ENCODE assay signal across 20 cellular contexts in the genomic region with DNA sequence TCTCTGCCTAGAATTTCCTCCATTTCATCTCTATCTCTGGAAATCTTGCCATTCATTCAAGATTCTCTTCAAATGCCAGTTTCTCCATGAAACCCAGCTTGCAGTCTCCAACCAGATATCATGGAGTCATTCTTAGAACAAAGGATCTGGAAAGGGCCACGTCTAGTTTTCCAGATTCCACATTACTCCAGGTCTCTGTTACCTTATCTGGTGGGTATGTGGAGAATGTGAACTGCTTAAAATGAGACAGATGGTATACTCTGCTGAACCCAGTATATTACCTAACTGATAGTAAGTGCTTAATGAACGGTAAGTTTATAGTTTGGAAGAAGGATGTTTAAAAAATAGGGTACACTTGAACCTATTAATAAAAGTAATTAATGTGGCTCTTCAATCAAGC. TPM values are rescaled to one million over a fixed set of nuclear protein-coding genes. Genes with fewer than 3 reads are reported as not detected.
A peak's percentile ranks its signal among the peaks of the same experiment; 100 is the strongest.
DNase-seq lines count a peak whose midpoint lies in the region; ATAC-seq, FAIRE-seq and TF ChIP-seq lines count a peak whose summit lies in the region.
"Had no signal": no experiment of that assay in that cellular context is flagged by ENCODE, and none has a peak within 500 bp of the region (broad histone marks: within the 10 kb centered on the region; RNA-seq: fewer than 3 reads in every experiment).

No MANE protein-coding gene starts in this region.

- ATAC-seq in PC-3, result no peak
- no peak for ATAC-seq in activated naive CD8-positive, alpha-beta T cell treated with anti-CD3 and anti-CD28 coated beads, Interleukin-2, amount 50 U/mL, for 24 hours
- ATAC-seq: Right ventricle myocardium inferior, T-cell had no signal

- DNase-seq in mammary epithelial cell, result no peak
- DNase-seq in breast epithelium (ENCODE audit: low spot score in 2 of 2), result no peak
- no peak for DNase-seq in PC-3
- no peak for DNase-seq in kidney
- no peak for DNase-seq in KBM-7
- DNase-seq in anterior cingulate cortex (lab: John Stamatoyannopoulos, UW), result no peak
- DNase-seq in activated naive CD8-positive, alpha-beta T cell treated with anti-CD3 and anti-CD28 coated beads, Interleukin-2, amount 50 U/mL, for 24 hours, result no peak
- DNase-seq in nucleus accumbens (lab: John Stamatoyannopoulos, UW), result no peak
- DNase-seq: activated CD4-positive, alpha-beta T cell treated with anti-CD3 and anti-CD28 coated beads, Interleukin-2, amount 10 ng/mL, durations not matched to agents 7 days and 5 days; activated CD8-positive, alpha-beta memory T cell treated with anti-CD3 and anti-CD28 coated beads, Interleukin-2, amount 50 U/mL, for 4 hours; activated naive CD8-positive, alpha-beta T cell treated with anti-CD3 and anti-CD28 coated beads, Interleukin-2, amount 10 ng/mL, durations not matched to agents 7 days and 5 days; CD4-positive, alpha-beta T cell; GOT3; hippocampal formation; natural killer cell had no signal

- TF ChIP-seq POLR2A in breast epithelium (IDR thresholded peaks at IDR 0.05), result no peak

- no peaks in the 10 kb centered on the region for H3F3A ChIP-seq in PC-3 (ENCODE audit: low read length, unreplicated experiment)

- TF ChIP-seq CTCF in mammary epithelial cell (conservative IDR thresholded peaks at IDR 0.05 in 1 of 2, IDR thresholded peaks at IDR 0.05 in 1 of 2; ENCODE audit: extremely low read depth in 1 of 2, insufficient read depth in 1 of 2, low read depth in 1 of 2, low read length in 2 of 2), result no peak
- TF ChIP-seq CTCF in breast epithelium (IDR thresholded peaks at IDR 0.05), result no peak
- no peak for TF ChIP-seq CTCF in PC-3 (conservative IDR thresholded peaks at IDR 0.05; ENCODE audit: low read depth, low read length)
- TF ChIP-seq CTCF in kidney (IDR thresholded peaks at IDR 0.05; ENCODE audit: borderline replicate concordance, extremely low read depth, insufficient read depth), result no peak

- H3K4me1 ChIP-seq in mammary epithelial cell (ENCODE audit: insufficient read depth, low read length) (peaks cover 34% of the 10 kb centered on the region), breast epithelium (no peaks in the 10 kb centered on the region), PC-3 (ENCODE audit: insufficient read depth, low read length) (peaks cover 28% of the 10 kb centered on the region), kidney (ENCODE audit: control insufficient read depth in 1 of 2, insufficient read depth in 1 of 2, low read depth in 1 of 2, low read length in 2 of 2) (peaks cover 18 to 20% of the 10 kb centered on the region in 2 donors)

- H3K9me3 Mint-ChIP-seq in activated naive CD8-positive, alpha-beta T cell treated with anti-CD3 and anti-CD28 coated beads, Interleukin-2, amount 50 U/mL, for 24 hours, result no peaks in the 10 kb centered on the region
- H3K9me3 Mint-ChIP-seq: activated CD4-positive, alpha-beta T cell treated with anti-CD3 and anti-CD28 coated beads, Interleukin-2, amount 10 ng/mL, durations not matched to agents 7 days and 5 days; activated naive CD8-positive, alpha-beta T cell treated with anti-CD3 and anti-CD28 coated beads, Interleukin-2, amount 10 ng/mL, durations not matched to agents 7 days and 5 days; CD4-positive, alpha-beta T cell; dendritic cell treated with granulocyte-macrophage colony-stimulating factor and Interleukin-4, amounts not matched to agents 40 ng/mL and 50 ng/mL, for 4 days; natural killer cell; stimulated activated effector memory CD8-positive, alpha-beta T cell treated with anti-CD3 and anti-CD28 coated beads, Interleukin-12 subunit alpha, Interleukin-12 subunit beta, amount 100 ng/mL, for 72 hours; T-cell had no signal

- WGBS in mammary epithelial cell (ENCODE audit: low coverage, missing lambda C conversion rate), result 47% methylated on average over 2 of the region's 2 CpGs

- no peaks in the 10 kb centered on the region for H3K27me3 Mint-ChIP-seq in activated naive CD8-positive, alpha-beta T cell treated with anti-CD3 and anti-CD28 coated beads, Interleukin-2, amount 50 U/mL, for 24 hours
- H3K27me3 Mint-ChIP-seq: activated CD4-positive, alpha-beta T cell treated with anti-CD3 and anti-CD28 coated beads, Interleukin-2, amount 10 ng/mL, durations not matched to agents 7 days and 5 days; CD4-positive, alpha-beta T cell; dendritic cell treated with granulocyte-macrophage colony-stimulating factor and Interleukin-4, amounts not matched to agents 40 ng/mL and 50 ng/mL, for 4 days; T-cell had no signal

- H3K36me3 Mint-ChIP-seq in activated naive CD8-positive, alpha-beta T cell treated with anti-CD3 and anti-CD28 coated beads, Interleukin-2, amount 50 U/mL, for 24 hours (ENCODE audit: low read depth), result no peaks in the 10 kb centered on the region
- H3K36me3 Mint-ChIP-seq: natural killer cell; stimulated activated effector memory CD8-positive, alpha-beta T cell treated with anti-CD3 and anti-CD28 coated beads, Interleukin-12 subunit alpha, Interleukin-12 subunit beta, amount 100 ng/mL, for 72 hours; T-cell had no signal

- intact Hi-C loops in mammary epithelial cell (cut with micrococcal nuclease) (loop anchor here (1.0 to 10.0 kb wide), 5 partner anchors 22 to 655 kb away; no protein-coding TSS in a partner anchor), breast epithelium (cut with DNase I; ENCODE audit: low total_unique reads) (no loop called here), PC-3 (cut with micrococcal nuclease) (loop anchor here (1.0 kb wide), 1 partner anchor 13 kb away; no protein-coding TSS in a partner anchor), kidney (cut with DNase I) (no loop called here)

- FAIRE-seq in kidney (lab: Jason Lieb, UNC), result no peak

- H3K79me2 ChIP-seq in mammary epithelial cell (ENCODE audit: insufficient read depth, low read length), result no peaks in the 10 kb centered on the region
- H3K79me2 ChIP-seq in PC-3 (ENCODE audit: low read length), result no peaks in the 10 kb centered on the region

- POLR2A ChIA-PET in PC-3 (lab: Charles Lee; ENCODE audit: unreplicated experiment), result interaction anchor here (0.6 kb wide), 1 partner anchor 1728 kb away, joined by 8 read pairs; no protein-coding TSS in a partner anchor

- H2AFZ ChIP-seq in mammary epithelial cell (ENCODE audit: low read depth, low read length) (no peak overlapping the region), PC-3 (ENCODE audit: low read length) (no peak overlapping the region)

- H4K20me1 ChIP-seq in mammary epithelial cell (ENCODE audit: insufficient read depth, low read length), result no peaks in the 10 kb centered on the region
- H4K20me1 ChIP-seq in PC-3 (ENCODE audit: low read length), result no peaks in the 10 kb centered on the region

- dilution Hi-C loops in mammary epithelial cell (cut with HindIII; ENCODE audit: low sequenced_read_pairs), result loop anchor here (5.0 kb wide), 1 partner anchor 87 kb away; no protein-coding TSS in a partner anchor

- H3K9me3 ChIP-seq in mammary epithelial cell (replicated peaks; ENCODE audit: insufficient read depth, low read length), result no peaks in the 10 kb centered on the region
- H3K9me3 ChIP-seq in breast epithelium, result no peaks in the 10 kb centered on the region
- no peaks in the 10 kb centered on the region for H3K9me3 ChIP-seq in PC-3 (ENCODE audit: low read length)
- H3K9me3 ChIP-seq in kidney (ENCODE audit: control insufficient read depth in 1 of 2, low read length in 2 of 2), result no peaks in the 10 kb centered on the region

- H3K4me3 Mint-ChIP-seq in activated naive CD8-positive, alpha-beta T cell treated with anti-CD3 and anti-CD28 coated beads, Interleukin-2, amount 50 U/mL, for 24 hours, result no peak overlapping the region
- H3K4me3 Mint-ChIP-seq: activated CD4-positive, alpha-beta T cell treated with anti-CD3 and anti-CD28 coated beads, Interleukin-2, amount 10 ng/mL, durations not matched to agents 7 days and 5 days; activated naive CD8-positive, alpha-beta T cell treated with anti-CD3 and anti-CD28 coated beads, Interleukin-2, amount 10 ng/mL, durations not matched to agents 7 days and 5 days; CD4-positive, alpha-beta T cell; dendritic cell treated with granulocyte-macrophage colony-stimulating factor and Interleukin-4, amounts not matched to agents 40 ng/mL and 50 ng/mL, for 4 days; natural killer cell; stimulated activated effector memory CD8-positive, alpha-beta T cell treated with anti-CD3 and anti-CD28 coated beads, Interleukin-12 subunit alpha, Interleukin-12 subunit beta, amount 100 ng/mL, for 72 hours; T-cell had no signal

- BruUV-seq in mammary epithelial cell (replicated peaks; lab: Mats Ljungman, UMichigan) (no TSS peak), PC-3 (replicated peaks; lab: Mats Ljungman, UMichigan) (no TSS peak)

- H3K27me3 ChIP-seq in mammary epithelial cell (ENCODE audit: insufficient read depth, low read length) (no peaks in the 10 kb centered on the region), breast epithelium (no peaks in the 10 kb centered on the region), PC-3 (ENCODE audit: low read length) (no peaks in the 10 kb centered on the region)

- H3K4me3 ChIP-seq in mammary epithelial cell (replicated peaks in 1 of 3; ENCODE audit: insufficient read depth in 1 of 3, low read depth in 2 of 3, low read length in 3 of 3) (no peak overlapping the region), breast epithelium (no peak overlapping the region), PC-3 (ENCODE audit: low read length) (no peak overlapping the region), kidney (ENCODE audit: low read length in 2 of 2) (no peak overlapping the region)

- in situ Hi-C loops in mammary epithelial cell (cut with MboI; ENCODE audit: low sequenced_read_pairs in 2 of 2) (no loop called here), KBM-7 (cut with MboI; ENCODE audit: low pct_unique_long_range_greater_than_20kb, low sequenced_read_pairs) (no loop called here)

- H3K27ac Mint-ChIP-seq in activated naive CD8-positive, alpha-beta T cell treated with anti-CD3 and anti-CD28 coated beads, Interleukin-2, amount 50 U/mL, for 24 hours, result no peak overlapping the region
- H3K27ac Mint-ChIP-seq: activated CD4-positive, alpha-beta T cell treated with anti-CD3 and anti-CD28 coated beads, Interleukin-2, amount 10 ng/mL, durations not matched to agents 7 days and 5 days; activated naive CD8-positive, alpha-beta T cell treated with anti-CD3 and anti-CD28 coated beads, Interleukin-2, amount 10 ng/mL, durations not matched to agents 7 days and 5 days; CD4-positive, alpha-beta T cell; dendritic cell treated with granulocyte-macrophage colony-stimulating factor and Interleukin-4, amounts not matched to agents 40 ng/mL and 50 ng/mL, for 4 days; stimulated activated effector memory CD8-positive, alpha-beta T cell treated with anti-CD3 and anti-CD28 coated beads, Interleukin-12 subunit alpha, Interleukin-12 subunit beta, amount 100 ng/mL, for 72 hours; T-cell had no signal

- H3K9ac ChIP-seq in mammary epithelial cell (ENCODE audit: insufficient read depth, low read length) (peak overlapping the region; percentile 14), PC-3 (ENCODE audit: low read length) (no peak overlapping the region), kidney (ENCODE audit: low read length in 2 of 2) (no peak overlapping the region)
- H3K9ac ChIP-seq: KMS-11 had no signal

- H3K4me2 ChIP-seq in mammary epithelial cell (ENCODE audit: insufficient read depth, low read depth, low read length) (no peak overlapping the region), PC-3 (ENCODE audit: low read length) (peak overlapping the region; percentile 48; the same call in 1 of the 2 replicates)
- H3K4me2 ChIP-seq: KMS-11 had no signal

- H3K9me2 ChIP-seq in PC-3 (replicated peaks; ENCODE audit: low read length), result no peaks in the 10 kb centered on the region

- H3K27ac ChIP-seq in mammary epithelial cell (ENCODE audit: insufficient read depth, low read depth, low read length) (peak overlapping the region; percentile 52), breast epithelium (no peak overlapping the region), PC-3 (ENCODE audit: low read length) (no peak overlapping the region), kidney (ENCODE audit: low read depth in 2 of 2, low read length in 2 of 2) (peak overlapping the region; percentile 19 to 52)
- H3K27ac ChIP-seq: KMS-11 had no signal

- peaks cover 34% of the 10 kb centered on the region for H3K4me1 Mint-ChIP-seq in activated naive CD8-positive, alpha-beta T cell treated with anti-CD3 and anti-CD28 coated beads, Interleukin-2, amount 50 U/mL, for 24 hours

- H3K36me3 ChIP-seq in mammary epithelial cell (ENCODE audit: insufficient read depth, low read length) (no peaks in the 10 kb centered on the region), breast epithelium (no peaks in the 10 kb centered on the region), PC-3 (ENCODE audit: low read depth, low read length) (no peaks in the 10 kb centered on the region), kidney (ENCODE audit: control insufficient read depth in 1 of 2, insufficient read depth in 2 of 2, low read length in 2 of 2) (no peaks in the 10 kb centered on the region)

- CTCF ChIA-PET in mammary epithelial cell (lab: Charles Lee; ENCODE audit: low non-redundant PET) (no interaction called here), PC-3 (lab: Charles Lee) (no interaction called here)

RNA-seq across cellular contexts. Expression of a gene that starts 52.3 kb away (rescaled TPM):
- total RNA-seq in mammary epithelial cell, result 1 to 10 TPM; 9.3 to 9.7 TPM
- 6.8 TPM for polyA plus RNA-seq in mammary epithelial cell
- polyA minus RNA-seq in mammary epithelial cell, result 2.3 TPM
- total RNA-seq in breast epithelium, result 10 to 100 TPM; 10.2 to 16.8 (median 11.2) TPM
- 3.4 and 4.3 TPM in 2 replicates for total RNA-seq in PC-3 (2014; rRNA removed)
- 20.3 TPM for total RNA-seq in kidney
- 2.9 TPM for polyA plus RNA-seq in kidney (ENCODE audit: insufficient read depth, low read depth, low replicate concordance)

Comparison
In these comparisons a context has a peak if more than half of its experiments do, and no peak if none do; other contexts are left out.
1. H3K27ac ChIP-seq: peak in mammary epithelial cell (single experiment) and kidney (2 of 2); none in breast epithelium (0 of 2) and PC-3 (single experiment).
2. intact Hi-C loops: an anchor here in mammary epithelial cell (1.0 to 10.0 kb wide) and PC-3 (1.0 kb wide); none called in breast epithelium and kidney.